Comparison of ENCODE assay signal across 8 cellular contexts in the genomic region with DNA sequence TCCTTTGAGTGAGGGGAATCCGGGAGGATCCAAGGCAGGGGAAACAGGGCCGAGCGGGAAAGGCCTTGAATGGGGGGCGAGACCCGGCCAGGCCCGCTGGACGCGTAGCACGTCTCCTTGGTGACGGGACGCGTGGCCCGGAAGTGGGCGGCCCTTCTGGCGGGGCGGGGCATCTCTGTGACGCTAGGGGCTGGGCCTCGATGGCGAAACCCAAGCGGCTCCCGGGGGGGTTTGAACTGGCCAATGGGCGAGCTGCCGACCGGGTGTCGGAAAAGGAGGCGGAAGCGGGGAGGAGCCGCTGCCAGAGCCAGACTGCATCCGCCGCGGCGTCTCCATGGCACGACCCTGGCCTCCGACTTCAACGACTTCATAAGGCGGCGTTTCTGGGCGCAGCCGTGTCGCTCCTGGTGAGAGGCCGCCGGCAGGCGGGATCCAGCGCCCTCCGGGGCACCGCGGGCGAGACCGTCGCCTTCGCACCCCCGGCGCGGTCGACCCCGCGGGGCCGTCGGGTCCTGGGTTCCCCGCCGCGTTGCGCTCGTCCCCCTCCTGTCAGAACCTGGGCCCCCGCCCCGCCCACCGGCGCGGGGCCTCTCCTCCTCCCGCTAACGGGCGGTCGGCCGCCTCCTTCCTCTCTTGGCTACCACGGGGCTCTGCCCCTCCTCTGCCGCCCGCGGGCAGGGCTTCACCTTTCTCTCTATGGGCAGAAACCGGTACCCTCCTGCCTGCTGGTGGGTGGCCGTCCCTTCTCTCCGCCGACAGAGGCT. TPM values are rescaled to one million over a fixed set of nuclear protein-coding genes. Genes with fewer than 3 reads are reported as not detected.
DNase-seq lines count a peak whose midpoint lies in the region; ATAC-seq lines count a peak whose summit lies in the region.

A gene (plus strand): TSS at position 158 of the 764 bp plus-strand sequence. CDS start 86 bp downstream, at position 244.

- H3K4me1 ChIP-seq in HUES48 (ENCODE audit: control insufficient read depth, insufficient read depth, low read length): peaks cover 8% of the 10 kb centered on the region; the same call in 1 of the 2 replicates
- peaks cover 7% of the 10 kb centered on the region for H3K4me1 ChIP-seq in NT2/D1 (ENCODE audit: insufficient read depth, insufficient read length)
- H3K4me1 ChIP-seq in endocrine pancreas (ENCODE audit: control insufficient read depth, insufficient read depth, low read length): no peaks in the 10 kb centered on the region
- peaks cover 5% of the 10 kb centered on the region for H3K4me1 ChIP-seq in mesendoderm (ENCODE audit: control insufficient read depth, low read depth, low read length)

- H3K4ac ChIP-seq in mesendoderm (ENCODE audit: low read depth, low read length): peak within 1 kb of the TSS; percentile 73

- H3K4me3 ChIP-seq in HUES48 (ENCODE audit: low read depth, low read length) (peak within 1 kb of the TSS; percentile 82), NT2/D1 (ENCODE audit: insufficient read length, low read depth) (peak within 1 kb of the TSS; percentile 90), endocrine pancreas (ENCODE audit: control insufficient read depth, insufficient read depth, low read length) (no peak within 1 kb of the TSS), mesendoderm (ENCODE audit: low read length) (peak within 1 kb of the TSS; percentile 86)

- peak within 1 kb of the TSS; percentile 16 for H3K18ac ChIP-seq in mesendoderm (ENCODE audit: low read length)

- in situ Hi-C loops in Caki2 (cut with HindIII; ENCODE audit: low pct_unique_long_range_greater_than_20kb, low sequenced_read_pairs): no loop called here

- H3K23ac ChIP-seq in mesendoderm (ENCODE audit: low read length): peak within 1 kb of the TSS; percentile 45

- H2BK15ac ChIP-seq in mesendoderm (replicated peaks; ENCODE audit: low read depth): no peak within 1 kb of the TSS

- DNase-seq in Caki2 (ENCODE audit: low read depth) (peak; percentile 94), NT2/D1 (ENCODE audit: low read depth, low spot score) (peak; percentile 97), mesendoderm (peak; percentile 99)
- DNase-seq in activated CD8-positive, alpha-beta memory T cell treated with anti-CD3 and anti-CD28 coated beads for 48 hours (ENCODE audit: low read depth in 2 of 3, low spot score in 2 of 3): peak; percentile 90 to 96 (median 96)
- DNase-seq in stimulated activated CD8-positive, alpha-beta memory T cell treated with anti-CD3 and anti-CD28 coated beads, Interleukin-12 subunit alpha, Interleukin-12 subunit beta, amount 100 ng/mL, for 4 hours (ENCODE audit: low read depth): peak; percentile 98

- no peak within 1 kb of the TSS for H2AK5ac ChIP-seq in mesendoderm (ENCODE audit: low read length)

- H3K9ac ChIP-seq in HUES48 (ENCODE audit: low read depth, low read length) (no peak within 1 kb of the TSS), NT2/D1 (ENCODE audit: insufficient read length, low read depth) (peak within 1 kb of the TSS; percentile 84), endocrine pancreas (ENCODE audit: control insufficient read depth, insufficient read depth, low read length) (peak within 1 kb of the TSS; percentile 79), mesendoderm (ENCODE audit: low read length) (peak within 1 kb of the TSS; percentile 88)

- H3K9me3 ChIP-seq in HUES48 (ENCODE audit: control insufficient read depth, insufficient read depth, low read length) (no peaks in the 10 kb centered on the region), NT2/D1 (ENCODE audit: insufficient read depth, low read length) (no peaks in the 10 kb centered on the region), endocrine pancreas (ENCODE audit: control insufficient read depth, low read length) (no peaks in the 10 kb centered on the region)

- H3K36me3 ChIP-seq in HUES48 (ENCODE audit: control insufficient read depth, insufficient read depth, low read length) (peaks cover 8% of the 10 kb centered on the region; the same call in 1 of the 2 replicates), NT2/D1 (ENCODE audit: insufficient read depth, insufficient read length, low read length) (peaks cover 21% of the 10 kb centered on the region), endocrine pancreas (ENCODE audit: control insufficient read depth, insufficient read depth, low read length) (no peaks in the 10 kb centered on the region), mesendoderm (ENCODE audit: control insufficient read depth, insufficient read depth, low read length) (peaks cover 6% of the 10 kb centered on the region)

- no peak within 1 kb of the TSS for H4K5ac ChIP-seq in mesendoderm (ENCODE audit: low read length)

- H3K4me2 ChIP-seq in mesendoderm (ENCODE audit: low read length): peak within 1 kb of the TSS; percentile 94

- H3K27me3 ChIP-seq in HUES48 (ENCODE audit: control insufficient read depth, insufficient read depth, low read length): peaks cover 71% of the 10 kb centered on the region
- peaks cover 21% of the 10 kb centered on the region for H3K27me3 ChIP-seq in NT2/D1 (ENCODE audit: insufficient read depth, insufficient read length)
- H3K27me3 ChIP-seq in endocrine pancreas (ENCODE audit: control insufficient read depth, insufficient read depth, low read length): no peaks in the 10 kb centered on the region
- no peaks in the 10 kb centered on the region for H3K27me3 ChIP-seq in mesendoderm (ENCODE audit: insufficient read depth, low read length, poor library complexity)

- no peak within 1 kb of the TSS for H4K8ac ChIP-seq in mesendoderm (ENCODE audit: low read depth, low read length)

- peak within 1 kb of the TSS; percentile 94 for H3K56ac ChIP-seq in mesendoderm (ENCODE audit: low read length)

- no CpG with 5 or more reads among the region's 82 CpGs for whole genome bisulfite sequencing in mesendoderm (ENCODE audit: extremely low coverage, insufficient coverage, low lambda C conversion rate)

- H3K27ac ChIP-seq in HUES48 (ENCODE audit: low read depth, low read length) (peak within 1 kb of the TSS; percentile 66), mesendoderm (ENCODE audit: low read depth, low read length) (peak within 1 kb of the TSS; percentile 86)

- no peak within 1 kb of the TSS for H2BK120ac ChIP-seq in mesendoderm (ENCODE audit: low read depth, low read length)

- peak; percentile 81 for ATAC-seq in GM21390 (IDR thresholded peaks at IDR 0.05; ENCODE audit: unreplicated experiment)

- H3K79me2 ChIP-seq in mesendoderm (ENCODE audit: control insufficient read depth, insufficient read depth, low read length): no peaks in the 10 kb centered on the region

- H3K79me1 ChIP-seq in mesendoderm (ENCODE audit: low read length): peaks cover 5% of the 10 kb centered on the region

- H2BK5ac ChIP-seq in mesendoderm (ENCODE audit: low read length): peak within 1 kb of the TSS; percentile 67

RNA-seq across cellular contexts. Expression of the gene that starts here (rescaled TPM):
- 31.4 and 32.1 TPM in 2 replicates for total RNA-seq in Caki2 (2014; rRNA removed; shearing (Covaris generic); ENCODE audit: low replicate concordance)
- 18.4 TPM for polyA plus RNA-seq in mesendoderm (2013, experiment 1 of 2)
- 17.9 TPM for polyA plus RNA-seq in mesendoderm (2013, experiment 2 of 2)
